In genomic region chr17:3867606-3868005, GRCh38 we compare ENCODE assay signal across 20 cellular contexts. TPM values are rescaled to one million over a fixed set of nuclear protein-coding genes. Genes with fewer than 3 reads are reported as not detected.
"Had no signal": no experiment of that assay in that cellular context is flagged by ENCODE, and none has a peak within 500 bp of the region (broad histone marks: within the 10 kb centered on the region; RNA-seq: fewer than 3 reads in every experiment).

No MANE protein-coding gene starts in this region.

- H3K4me3 ChIP-seq: cardiac muscle cell, esophagus squamous epithelium, hepatocyte, mucosa of descending colon, stomach had no signal

- H3K27me3 ChIP-seq: cardiac muscle cell, esophagus squamous epithelium, hepatocyte, stomach had no signal

- H3K36me3 Mint-ChIP-seq: activated CD4-positive, alpha-beta memory T cell treated with anti-CD3 and anti-CD28 coated beads for 36 hours; type B pancreatic cell had no signal

- DNase-seq: activated B cell treated with CpG ODN at 0.5 μM for 24 hours; activated CD4-positive, alpha-beta memory T cell treated with anti-CD3 and anti-CD28 coated beads for 36 hours; activated CD4-positive, alpha-beta T cell treated with anti-CD3 and anti-CD28 coated beads for 4 hours; activated naive CD8-positive, alpha-beta T cell treated with anti-CD3 and anti-CD28 coated beads for 36 hours; activated T-cell treated with anti-CD3 and anti-CD28 coated beads for 4 hours; amygdala; dermis blood vessel endothelial cell; effector memory CD4-positive, alpha-beta T cell; esophagus squamous epithelium; left cardiac atrium; mesenchymal stem cell; mucosa of descending colon; nucleus accumbens; retina; stomach had no signal

- H3K9me3 ChIP-seq: esophagus squamous epithelium, mucosa of descending colon, stomach had no signal

- ATAC-seq: left cardiac atrium; mucosa of descending colon; naive thymus-derived CD8-positive, alpha-beta T cell had no signal

- H3K27ac ChIP-seq: cardiac muscle cell, esophagus squamous epithelium, hepatocyte, stomach had no signal

- H3K4me1 Mint-ChIP-seq: activated naive CD8-positive, alpha-beta T cell treated with anti-CD3 and anti-CD28 coated beads for 36 hours had no signal

- H2AFZ ChIP-seq: hepatocyte had no signal

- H3K27ac Mint-ChIP-seq: activated B cell treated with CpG ODN at 0.5 μM for 24 hours; activated CD4-positive, alpha-beta memory T cell treated with anti-CD3 and anti-CD28 coated beads for 36 hours; activated naive CD8-positive, alpha-beta T cell treated with anti-CD3 and anti-CD28 coated beads for 36 hours; activated T-helper 1 cell treated with anti-CD3 and anti-CD28 coated beads, Interleukin-12 subunit alpha, Interleukin-12 subunit beta, Interleukin-2, Interleukin-4 antibody, amounts not matched to agents 30 ng/mL and 10 ng/mL and 1 ng/mL, durations not matched to agents 14 hours and 24 hours and 36 hours; type B pancreatic cell had no signal

- H3K36me3 ChIP-seq: cardiac muscle cell had no signal

- H3K9me3 Mint-ChIP-seq: activated B cell treated with CpG ODN at 0.5 μM for 24 hours; activated CD4-positive, alpha-beta memory T cell treated with anti-CD3 and anti-CD28 coated beads for 36 hours; activated naive CD8-positive, alpha-beta T cell treated with anti-CD3 and anti-CD28 coated beads for 36 hours; activated T-helper 1 cell treated with anti-CD3 and anti-CD28 coated beads, Interleukin-12 subunit alpha, Interleukin-12 subunit beta, Interleukin-2, Interleukin-4 antibody, amounts not matched to agents 30 ng/mL and 10 ng/mL and 1 ng/mL, durations not matched to agents 14 hours and 24 hours and 36 hours; naive thymus-derived CD8-positive, alpha-beta T cell; type B pancreatic cell had no signal

- H3K4me2 ChIP-seq: hepatocyte had no signal

- H3K4me3 Mint-ChIP-seq: activated B cell treated with CpG ODN at 0.5 μM for 24 hours; activated CD4-positive, alpha-beta memory T cell treated with anti-CD3 and anti-CD28 coated beads for 36 hours; activated naive CD8-positive, alpha-beta T cell treated with anti-CD3 and anti-CD28 coated beads for 36 hours; activated T-helper 1 cell treated with anti-CD3 and anti-CD28 coated beads, Interleukin-12 subunit alpha, Interleukin-12 subunit beta, Interleukin-2, Interleukin-4 antibody, amounts not matched to agents 30 ng/mL and 10 ng/mL and 1 ng/mL, durations not matched to agents 14 hours and 24 hours and 36 hours; naive thymus-derived CD8-positive, alpha-beta T cell; type B pancreatic cell had no signal

- H3K27me3 Mint-ChIP-seq: activated B cell treated with CpG ODN at 0.5 μM for 24 hours; activated CD4-positive, alpha-beta memory T cell treated with anti-CD3 and anti-CD28 coated beads for 36 hours; activated naive CD8-positive, alpha-beta T cell treated with anti-CD3 and anti-CD28 coated beads for 36 hours; naive thymus-derived CD8-positive, alpha-beta T cell; type B pancreatic cell had no signal

RNA-seq across cellular contexts. Expression of gene P2RX1, which starts 48.7 kb away (rescaled TPM):
- total RNA-seq: dermis blood vessel endothelial cell had no signal
- polyA plus RNA-seq: naive thymus-derived CD8-positive, alpha-beta T cell had no signal
